ENCODE assay signal across 1 cellular context in the genomic region with DNA sequence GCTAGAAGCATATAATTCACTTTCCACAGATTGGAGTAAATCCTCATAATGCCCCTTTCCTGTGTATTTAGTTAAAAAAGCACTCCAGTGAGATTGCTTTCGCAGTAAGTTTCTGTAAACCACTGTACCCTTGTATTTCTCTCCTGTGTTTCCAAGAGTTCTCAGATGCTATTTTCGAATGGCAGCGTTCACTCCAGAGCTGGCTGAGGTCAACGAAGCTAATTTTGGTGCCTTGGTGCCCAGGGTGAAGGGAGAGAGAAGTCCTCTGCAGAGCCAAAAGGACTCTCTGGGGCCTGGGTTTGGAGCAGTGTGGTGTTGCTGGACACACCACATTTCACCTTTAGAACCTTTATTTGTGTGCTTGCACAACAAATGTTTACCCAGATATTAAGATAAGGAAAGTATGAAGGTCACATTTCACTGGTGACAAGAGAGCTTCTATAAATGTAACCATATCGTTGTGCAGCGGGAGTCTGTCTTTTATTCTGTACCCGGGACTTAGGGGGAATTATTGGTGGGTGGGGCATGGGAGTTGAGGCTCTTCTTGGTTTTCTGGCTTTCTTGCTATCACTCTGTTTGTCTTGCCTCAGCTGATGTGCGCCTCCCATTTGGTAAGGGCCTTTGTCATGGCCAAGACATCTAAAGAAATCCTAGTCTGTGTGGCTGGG.
A peak's percentile ranks its signal among the peaks of the same experiment; 100 is the strongest.
TF ChIP-seq lines count a peak whose summit lies in the region.

No MANE protein-coding gene starts in this region.

TF ChIP-seq in HepG2, 621 proteins besides CTCF, POLR2A, EP300 and RAD21 (continued from another document and continues in another):
- TF ChIP-seq, protein P1, sequence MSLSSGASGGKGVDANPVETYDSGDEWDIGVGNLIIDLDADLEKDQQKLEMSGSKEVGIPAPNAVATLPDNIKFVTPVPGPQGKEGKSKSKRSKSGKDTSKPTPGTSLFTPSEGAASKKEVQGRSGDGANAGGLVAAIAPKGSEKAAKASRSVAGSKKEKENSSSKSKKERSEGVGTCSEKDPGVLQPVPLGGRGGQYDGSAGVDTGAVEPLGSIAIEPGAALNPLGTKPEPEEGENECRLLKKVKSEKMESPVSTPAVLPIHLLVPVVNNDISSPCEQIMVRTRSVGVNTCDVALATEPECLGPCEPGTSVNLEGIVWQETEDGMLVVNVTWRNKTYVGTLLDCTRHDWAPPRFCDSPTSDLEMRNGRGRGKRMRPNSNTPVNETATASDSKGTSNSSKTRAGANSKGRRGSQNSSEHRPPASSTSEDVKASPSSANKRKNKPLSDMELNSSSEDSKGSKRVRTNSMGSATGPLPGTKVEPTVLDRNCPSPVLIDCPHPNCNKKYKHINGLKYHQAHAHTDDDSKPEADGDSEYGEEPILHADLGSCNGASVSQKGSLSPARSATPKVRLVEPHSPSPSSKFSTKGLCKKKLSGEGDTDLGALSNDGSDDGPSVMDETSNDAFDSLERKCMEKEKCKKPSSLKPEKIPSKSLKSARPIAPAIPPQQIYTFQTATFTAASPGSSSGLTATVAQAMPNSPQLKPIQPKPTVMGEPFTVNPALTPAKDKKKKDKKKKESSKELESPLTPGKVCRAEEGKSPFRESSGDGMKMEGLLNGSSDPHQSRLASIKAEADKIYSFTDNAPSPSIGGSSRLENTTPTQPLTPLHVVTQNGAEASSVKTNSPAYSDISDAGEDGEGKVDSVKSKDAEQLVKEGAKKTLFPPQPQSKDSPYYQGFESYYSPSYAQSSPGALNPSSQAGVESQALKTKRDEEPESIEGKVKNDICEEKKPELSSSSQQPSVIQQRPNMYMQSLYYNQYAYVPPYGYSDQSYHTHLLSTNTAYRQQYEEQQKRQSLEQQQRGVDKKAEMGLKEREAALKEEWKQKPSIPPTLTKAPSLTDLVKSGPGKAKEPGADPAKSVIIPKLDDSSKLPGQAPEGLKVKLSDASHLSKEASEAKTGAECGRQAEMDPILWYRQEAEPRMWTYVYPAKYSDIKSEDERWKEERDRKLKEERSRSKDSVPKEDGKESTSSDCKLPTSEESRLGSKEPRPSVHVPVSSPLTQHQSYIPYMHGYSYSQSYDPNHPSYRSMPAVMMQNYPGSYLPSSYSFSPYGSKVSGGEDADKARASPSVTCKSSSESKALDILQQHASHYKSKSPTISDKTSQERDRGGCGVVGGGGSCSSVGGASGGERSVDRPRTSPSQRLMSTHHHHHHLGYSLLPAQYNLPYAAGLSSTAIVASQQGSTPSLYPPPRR (CRISPR knock-in tag; IDR thresholded peaks at IDR 0.05; ENCODE audit: borderline replicate concordance), result peak; percentile 94
- TF ChIP-seq HDAC6 (IDR thresholded peaks at IDR 0.05; ENCODE audit: low read depth, low read length) (peak; percentile 81; the same call in 1 of the 2 replicates), POLR2G (IDR thresholded peaks at IDR 0.05; ENCODE audit: low read depth, low read length) (peak; percentile 84), HNRNPL (IDR thresholded peaks at IDR 0.05; ENCODE audit: low read depth, low read length) (no peak), ZNF343 (CRISPR knock-in tag; IDR thresholded peaks at IDR 0.05) (peak; percentile 70; the same call in 1 of the 2 replicates), JUNB (CRISPR knock-in tag; IDR thresholded peaks at IDR 0.05; ENCODE audit: borderline replicate concordance) (no peak; the same call in 1 of the 2 replicates), HDAC2 (CRISPR knock-in tag; IDR thresholded peaks at IDR 0.05) (peak; percentile 94), RFXANK (CRISPR knock-in tag; IDR thresholded peaks at IDR 0.05) (peak; percentile 67; the same call in 1 of the 2 replicates), ZNF737 (CRISPR knock-in tag; IDR thresholded peaks at IDR 0.05; ENCODE audit: borderline replicate concordance) (no peak), HOXA9 (CRISPR knock-in tag; IDR thresholded peaks at IDR 0.05; ENCODE audit: borderline replicate concordance) (no peak), ATF1 (CRISPR knock-in tag; IDR thresholded peaks at IDR 0.05) (no peak; the same call in 1 of the 2 replicates), DR1 (CRISPR knock-in tag; IDR thresholded peaks at IDR 0.05) (no peak), ZNF326 (CRISPR knock-in tag; IDR thresholded peaks at IDR 0.05; ENCODE audit: borderline replicate concordance) (no peak), PAF1 (CRISPR knock-in tag; IDR thresholded peaks at IDR 0.05) (no peak), JUN (CRISPR knock-in tag; IDR thresholded peaks at IDR 0.05) (peak; percentile 65), ZNF773 (CRISPR knock-in tag; IDR thresholded peaks at IDR 0.05; ENCODE audit: borderline replicate concordance) (no peak), GLI4 (CRISPR knock-in tag; IDR thresholded peaks at IDR 0.05; ENCODE audit: borderline replicate concordance) (no peak; the same call in 1 of the 2 replicates), SATB2 (CRISPR knock-in tag; IDR thresholded peaks at IDR 0.05) (no peak), ZNF207 (IDR thresholded peaks at IDR 0.05; ENCODE audit: borderline replicate concordance) (no peak), RFX1 (IDR thresholded peaks at IDR 0.05) (no peak), ZNF678 (CRISPR knock-in tag; IDR thresholded peaks at IDR 0.05) (no peak), ZFY (CRISPR knock-in tag; IDR thresholded peaks at IDR 0.05) (peak; percentile 69), TSC22D2 (CRISPR knock-in tag; IDR thresholded peaks at IDR 0.05; ENCODE audit: borderline replicate concordance) (peak; percentile 52; the same call in 1 of the 2 replicates), ZNF747 (CRISPR knock-in tag; IDR thresholded peaks at IDR 0.05; ENCODE audit: borderline replicate concordance) (no peak), HMG20B (CRISPR knock-in tag; conservative IDR thresholded peaks at IDR 0.05) (peak; percentile 82), TOE1 (CRISPR knock-in tag; IDR thresholded peaks at IDR 0.05) (0 out of 2 replicates have a peak, but pooled peaks have one; percentile 38), ZNF777 (CRISPR knock-in tag; IDR thresholded peaks at IDR 0.05) (no peak), ISL2 (CRISPR knock-in tag; IDR thresholded peaks at IDR 0.05) (peak; percentile 96)
- TF ChIP-seq, protein P2, sequence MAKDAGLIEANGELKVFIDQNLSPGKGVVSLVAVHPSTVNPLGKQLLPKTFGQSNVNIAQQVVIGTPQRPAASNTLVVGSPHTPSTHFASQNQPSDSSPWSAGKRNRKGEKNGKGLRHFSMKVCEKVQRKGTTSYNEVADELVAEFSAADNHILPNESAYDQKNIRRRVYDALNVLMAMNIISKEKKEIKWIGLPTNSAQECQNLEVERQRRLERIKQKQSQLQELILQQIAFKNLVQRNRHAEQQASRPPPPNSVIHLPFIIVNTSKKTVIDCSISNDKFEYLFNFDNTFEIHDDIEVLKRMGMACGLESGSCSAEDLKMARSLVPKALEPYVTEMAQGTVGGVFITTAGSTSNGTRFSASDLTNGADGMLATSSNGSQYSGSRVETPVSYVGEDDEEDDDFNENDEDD (CRISPR knock-in tag; IDR thresholded peaks at IDR 0.05; ENCODE audit: borderline replicate concordance), result peak; percentile 56; the same call in 1 of the 2 replicates
- TF ChIP-seq, protein P3, sequence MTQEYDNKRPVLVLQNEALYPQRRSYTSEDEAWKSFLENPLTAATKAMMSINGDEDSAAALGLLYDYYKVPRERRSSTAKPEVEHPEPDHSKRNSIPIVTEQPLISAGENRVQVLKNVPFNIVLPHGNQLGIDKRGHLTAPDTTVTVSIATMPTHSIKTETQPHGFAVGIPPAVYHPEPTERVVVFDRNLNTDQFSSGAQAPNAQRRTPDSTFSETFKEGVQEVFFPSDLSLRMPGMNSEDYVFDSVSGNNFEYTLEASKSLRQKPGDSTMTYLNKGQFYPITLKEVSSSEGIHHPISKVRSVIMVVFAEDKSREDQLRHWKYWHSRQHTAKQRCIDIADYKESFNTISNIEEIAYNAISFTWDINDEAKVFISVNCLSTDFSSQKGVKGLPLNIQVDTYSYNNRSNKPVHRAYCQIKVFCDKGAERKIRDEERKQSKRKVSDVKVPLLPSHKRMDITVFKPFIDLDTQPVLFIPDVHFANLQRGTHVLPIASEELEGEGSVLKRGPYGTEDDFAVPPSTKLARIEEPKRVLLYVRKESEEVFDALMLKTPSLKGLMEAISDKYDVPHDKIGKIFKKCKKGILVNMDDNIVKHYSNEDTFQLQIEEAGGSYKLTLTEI (CRISPR knock-in tag; conservative IDR thresholded peaks at IDR 0.05), result no peak
- TF ChIP-seq, protein P4, sequence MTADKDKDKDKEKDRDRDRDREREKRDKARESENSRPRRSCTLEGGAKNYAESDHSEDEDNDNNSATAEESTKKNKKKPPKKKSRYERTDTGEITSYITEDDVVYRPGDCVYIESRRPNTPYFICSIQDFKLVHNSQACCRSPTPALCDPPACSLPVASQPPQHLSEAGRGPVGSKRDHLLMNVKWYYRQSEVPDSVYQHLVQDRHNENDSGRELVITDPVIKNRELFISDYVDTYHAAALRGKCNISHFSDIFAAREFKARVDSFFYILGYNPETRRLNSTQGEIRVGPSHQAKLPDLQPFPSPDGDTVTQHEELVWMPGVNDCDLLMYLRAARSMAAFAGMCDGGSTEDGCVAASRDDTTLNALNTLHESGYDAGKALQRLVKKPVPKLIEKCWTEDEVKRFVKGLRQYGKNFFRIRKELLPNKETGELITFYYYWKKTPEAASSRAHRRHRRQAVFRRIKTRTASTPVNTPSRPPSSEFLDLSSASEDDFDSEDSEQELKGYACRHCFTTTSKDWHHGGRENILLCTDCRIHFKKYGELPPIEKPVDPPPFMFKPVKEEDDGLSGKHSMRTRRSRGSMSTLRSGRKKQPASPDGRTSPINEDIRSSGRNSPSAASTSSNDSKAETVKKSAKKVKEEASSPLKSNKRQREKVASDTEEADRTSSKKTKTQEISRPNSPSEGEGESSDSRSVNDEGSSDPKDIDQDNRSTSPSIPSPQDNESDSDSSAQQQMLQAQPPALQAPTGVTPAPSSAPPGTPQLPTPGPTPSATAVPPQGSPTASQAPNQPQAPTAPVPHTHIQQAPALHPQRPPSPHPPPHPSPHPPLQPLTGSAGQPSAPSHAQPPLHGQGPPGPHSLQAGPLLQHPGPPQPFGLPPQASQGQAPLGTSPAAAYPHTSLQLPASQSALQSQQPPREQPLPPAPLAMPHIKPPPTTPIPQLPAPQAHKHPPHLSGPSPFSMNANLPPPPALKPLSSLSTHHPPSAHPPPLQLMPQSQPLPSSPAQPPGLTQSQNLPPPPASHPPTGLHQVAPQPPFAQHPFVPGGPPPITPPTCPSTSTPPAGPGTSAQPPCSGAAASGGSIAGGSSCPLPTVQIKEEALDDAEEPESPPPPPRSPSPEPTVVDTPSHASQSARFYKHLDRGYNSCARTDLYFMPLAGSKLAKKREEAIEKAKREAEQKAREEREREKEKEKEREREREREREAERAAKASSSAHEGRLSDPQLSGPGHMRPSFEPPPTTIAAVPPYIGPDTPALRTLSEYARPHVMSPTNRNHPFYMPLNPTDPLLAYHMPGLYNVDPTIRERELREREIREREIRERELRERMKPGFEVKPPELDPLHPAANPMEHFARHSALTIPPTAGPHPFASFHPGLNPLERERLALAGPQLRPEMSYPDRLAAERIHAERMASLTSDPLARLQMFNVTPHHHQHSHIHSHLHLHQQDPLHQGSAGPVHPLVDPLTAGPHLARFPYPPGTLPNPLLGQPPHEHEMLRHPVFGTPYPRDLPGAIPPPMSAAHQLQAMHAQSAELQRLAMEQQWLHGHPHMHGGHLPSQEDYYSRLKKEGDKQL (CRISPR knock-in tag; IDR thresholded peaks at IDR 0.05; ENCODE audit: low read depth), result peak; percentile 90
- TF ChIP-seq, protein P5, sequence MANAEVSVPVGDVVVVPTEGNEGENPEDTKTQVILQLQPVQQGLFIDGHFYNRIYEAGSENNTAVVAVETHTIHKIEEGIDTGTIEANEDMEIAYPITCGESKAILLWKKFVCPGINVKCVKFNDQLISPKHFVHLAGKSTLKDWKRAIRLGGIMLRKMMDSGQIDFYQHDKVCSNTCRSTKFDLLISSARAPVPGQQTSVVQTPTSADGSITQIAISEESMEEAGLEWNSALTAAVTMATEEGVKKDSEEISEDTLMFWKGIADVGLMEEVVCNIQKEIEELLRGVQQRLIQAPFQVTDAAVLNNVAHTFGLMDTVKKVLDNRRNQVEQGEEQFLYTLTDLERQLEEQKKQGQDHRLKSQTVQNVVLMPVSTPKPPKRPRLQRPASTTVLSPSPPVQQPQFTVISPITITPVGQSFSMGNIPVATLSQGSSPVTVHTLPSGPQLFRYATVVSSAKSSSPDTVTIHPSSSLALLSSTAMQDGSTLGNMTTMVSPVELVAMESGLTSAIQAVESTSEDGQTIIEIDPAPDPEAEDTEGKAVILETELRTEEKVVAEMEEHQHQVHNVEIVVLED (CRISPR knock-in tag; IDR thresholded peaks at IDR 0.05; ENCODE audit: borderline replicate concordance), result no peak
- TF ChIP-seq, protein P6, sequence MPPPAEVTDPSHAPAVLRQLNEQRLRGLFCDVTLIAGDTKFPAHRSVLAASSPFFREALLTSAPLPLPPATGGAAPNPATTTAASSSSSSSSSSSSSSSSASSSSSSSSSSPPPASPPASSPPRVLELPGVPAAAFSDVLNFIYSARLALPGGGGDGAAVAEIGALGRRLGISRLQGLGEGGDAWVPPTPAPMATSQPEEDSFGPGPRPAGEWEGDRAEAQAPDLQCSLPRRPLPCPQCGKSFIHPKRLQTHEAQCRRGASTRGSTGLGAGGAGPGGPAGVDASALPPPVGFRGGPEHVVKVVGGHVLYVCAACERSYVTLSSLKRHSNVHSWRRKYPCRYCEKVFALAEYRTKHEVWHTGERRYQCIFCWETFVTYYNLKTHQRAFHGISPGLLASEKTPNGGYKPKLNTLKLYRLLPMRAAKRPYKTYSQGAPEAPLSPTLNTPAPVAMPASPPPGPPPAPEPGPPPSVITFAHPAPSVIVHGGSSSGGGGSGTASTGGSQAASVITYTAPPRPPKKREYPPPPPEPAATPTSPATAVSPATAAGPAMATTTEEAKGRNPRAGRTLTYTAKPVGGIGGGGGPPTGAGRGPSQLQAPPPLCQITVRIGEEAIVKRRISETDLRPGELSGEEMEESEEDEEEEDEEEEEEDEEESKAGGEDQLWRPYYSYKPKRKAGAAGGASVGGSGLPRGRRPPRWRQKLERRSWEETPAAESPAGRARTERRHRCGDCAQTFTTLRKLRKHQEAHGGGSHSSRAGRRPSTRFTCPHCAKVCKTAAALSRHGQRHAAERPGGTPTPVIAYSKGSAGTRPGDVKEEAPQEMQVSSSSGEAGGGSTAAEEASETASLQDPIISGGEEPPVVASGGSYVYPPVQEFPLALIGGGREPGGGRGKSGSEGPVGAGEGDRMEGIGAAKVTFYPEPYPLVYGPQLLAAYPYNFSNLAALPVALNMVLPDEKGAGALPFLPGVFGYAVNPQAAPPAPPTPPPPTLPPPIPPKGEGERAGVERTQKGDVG (CRISPR knock-in tag; IDR thresholded peaks at IDR 0.05; ENCODE audit: borderline replicate concordance), result 0 out of 2 replicates have a peak, but pooled peaks have one; percentile 54
- TF ChIP-seq, protein P7, sequence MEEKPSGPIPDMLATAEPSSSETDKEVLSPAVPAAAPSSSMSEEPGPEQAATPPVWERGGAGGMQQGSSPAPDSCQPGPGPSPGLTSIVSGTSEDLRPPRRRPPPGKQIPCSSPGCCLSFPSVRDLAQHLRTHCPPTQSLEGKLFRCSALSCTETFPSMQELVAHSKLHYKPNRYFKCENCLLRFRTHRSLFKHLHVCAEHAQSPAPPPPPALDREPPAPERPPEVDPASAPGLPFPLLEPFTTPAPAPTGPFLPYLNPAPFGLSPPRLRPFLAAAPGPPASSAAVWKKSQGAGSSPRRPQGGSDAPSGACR (CRISPR knock-in tag; IDR thresholded peaks at IDR 0.05), result no peak; the same call in 1 of the 2 replicates
- TF ChIP-seq, protein P8, sequence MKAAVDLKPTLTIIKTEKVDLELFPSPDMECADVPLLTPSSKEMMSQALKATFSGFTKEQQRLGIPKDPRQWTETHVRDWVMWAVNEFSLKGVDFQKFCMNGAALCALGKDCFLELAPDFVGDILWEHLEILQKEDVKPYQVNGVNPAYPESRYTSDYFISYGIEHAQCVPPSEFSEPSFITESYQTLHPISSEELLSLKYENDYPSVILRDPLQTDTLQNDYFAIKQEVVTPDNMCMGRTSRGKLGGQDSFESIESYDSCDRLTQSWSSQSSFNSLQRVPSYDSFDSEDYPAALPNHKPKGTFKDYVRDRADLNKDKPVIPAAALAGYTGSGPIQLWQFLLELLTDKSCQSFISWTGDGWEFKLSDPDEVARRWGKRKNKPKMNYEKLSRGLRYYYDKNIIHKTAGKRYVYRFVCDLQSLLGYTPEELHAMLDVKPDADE (CRISPR knock-in tag; IDR thresholded peaks at IDR 0.05), result no peak
